Comparison of ENCODE assay signal across 8 cellular contexts in genomic region chr19:57477191-57478008, GRCh38.
DNase-seq lines count a peak whose midpoint lies in the region; ATAC-seq and TF ChIP-seq lines count a peak whose summit lies in the region.

ZNF772 (minus strand) TSS chr19:57477566; CDS start chr19:57477309, 257 bp downstream.

- DNase-seq in AG08395 (ENCODE audit: low spot score) (peak; percentile 97), NCI-H2227 (lab: John Stamatoyannopoulos, UW; ENCODE audit: unreplicated experiment) (peak; percentile 98), choroid plexus epithelial cell (ENCODE audit: low read depth) (peak; percentile 94), kidney glomerular epithelial cell (lab: John Stamatoyannopoulos, UW) (peak; percentile 87)
- peak; percentile 69 to 76 for DNase-seq in activated CD4-positive, alpha-beta T cell treated with anti-CD3 and anti-CD28 coated beads for 24 hours (ENCODE audit: low read depth in 2 of 2)
- peak; percentile 80 to 82 for DNase-seq in stimulated activated CD4-positive, alpha-beta T cell treated with anti-CD3 and anti-CD28 coated beads, Interleukin-15, amount 100 ng/mL, for 48 hours (ENCODE audit: low read depth in 2 of 2)

- TF ChIP-seq CTCF in choroid plexus epithelial cell (conservative IDR thresholded peaks at IDR 0.05; ENCODE audit: low read depth, low read length): peak; percentile 60

- peak; percentile 95 for ATAC-seq in GM18868 (IDR thresholded peaks at IDR 0.05; ENCODE audit: unreplicated experiment)
- peak; percentile 97 for ATAC-seq in HG03108 (IDR thresholded peaks at IDR 0.05; ENCODE audit: unreplicated experiment)

- peak within 1 kb of the TSS; percentile 89 for H3K4me3 ChIP-seq in choroid plexus epithelial cell (ENCODE audit: low read depth, low read length)

Comparison
In these comparisons a context has a peak if more than half of its experiments do, and no peak if none do; other contexts are left out.
1. Peak in every context shown above with its lines: DNase-seq, ATAC-seq and H3K4me3 ChIP-seq.